Comparison of ENCODE assay signal across 8 cellular contexts in the genomic region with DNA sequence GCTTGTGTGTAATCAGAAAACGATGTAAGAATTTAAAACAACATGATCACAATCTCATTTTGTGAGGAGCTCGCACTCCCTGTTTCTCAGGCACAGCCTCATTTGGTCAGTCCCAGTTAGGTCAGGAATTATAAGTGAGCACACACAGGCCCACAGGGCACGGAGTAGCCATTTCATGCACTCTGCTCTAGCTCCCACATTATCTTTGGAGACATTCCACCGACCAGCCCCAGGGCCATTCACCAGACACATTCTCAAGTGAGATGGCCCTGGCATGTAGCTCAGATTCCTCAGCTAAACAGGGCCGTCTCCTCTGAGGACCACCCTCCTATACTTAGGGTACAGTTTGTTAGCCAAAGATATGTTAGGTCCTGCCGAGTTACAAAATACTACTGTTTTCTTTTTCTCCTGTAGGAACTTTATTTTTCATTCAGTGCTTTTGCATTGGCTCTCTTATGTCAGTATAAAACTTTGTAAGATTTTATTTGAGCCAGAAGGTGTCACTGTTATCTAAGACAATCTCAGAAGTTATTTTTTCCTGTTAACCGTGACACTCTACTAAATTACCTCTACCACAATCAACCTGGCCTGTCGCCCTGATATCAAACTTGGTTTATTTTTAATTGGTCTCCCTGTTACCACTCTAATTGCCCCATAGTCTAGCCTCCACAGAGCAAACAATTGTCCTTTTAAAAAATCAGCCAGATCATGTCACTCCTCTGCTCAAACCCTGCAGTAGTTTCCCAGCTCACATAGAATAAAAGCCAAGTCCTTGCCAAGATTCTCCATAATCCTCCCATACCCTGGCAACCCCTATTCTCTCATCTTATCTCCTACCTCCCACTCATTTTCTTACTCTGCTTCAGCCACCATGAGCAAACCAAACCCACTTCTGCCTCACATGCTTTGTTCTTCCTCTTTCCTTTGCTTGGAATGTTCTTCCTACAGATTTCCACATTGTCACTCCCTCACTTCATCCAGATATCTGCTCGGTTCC.
DNase-seq lines count a peak whose midpoint lies in the region; ATAC-seq, FAIRE-seq and TF ChIP-seq lines count a peak whose summit lies in the region.

No MANE protein-coding gene starts in this region.

- no peak for TF ChIP-seq CTCF in activated CD8-positive, alpha-beta T cell treated with anti-CD3 and anti-CD28 coated beads for 36 hours (IDR thresholded peaks at IDR 0.05)
- TF ChIP-seq CTCF in SU-DHL-6 (IDR thresholded peaks at IDR 0.05; ENCODE audit: insufficient read depth, low read length, poor library complexity, severe bottlenecking) (peak; percentile 36), transverse colon (IDR thresholded peaks at IDR 0.05) (no peak)

- H3K27ac Mint-ChIP-seq in activated CD8-positive, alpha-beta T cell treated with anti-CD3 and anti-CD28 coated beads, Interleukin-2, amount 10 ng/mL, durations not matched to agents 7 days and 5 days = no peak overlapping the region
- H3K27ac Mint-ChIP-seq in activated CD8-positive, alpha-beta T cell treated with anti-CD3 and anti-CD28 coated beads for 36 hours = no peak overlapping the region
- H3K27ac Mint-ChIP-seq in activated T-helper 1 cell treated with anti-CD3 and anti-CD28 coated beads, Interleukin-12 subunit alpha, Interleukin-12 subunit beta, Interleukin-2, Interleukin-4 antibody, amounts not matched to agents 30 ng/mL and 10 ng/mL and 1 ng/mL, durations not matched to agents 14 hours and 24 hours and 36 hours = no peak overlapping the region

- H3K36me3 ChIP-seq in SU-DHL-6 (ENCODE audit: low read length) = no peaks in the 10 kb centered on the region
- peaks cover 0 to 6% (median 0%) of the 10 kb centered on the region in 4 donors for H3K36me3 ChIP-seq in transverse colon
- H3K36me3 ChIP-seq in small intestine (ENCODE audit: control insufficient read depth in 2 of 2, insufficient read depth in 2 of 2, low read length in 2 of 2) = no peaks in the 10 kb centered on the region

- no peak for DNase-seq in activated CD8-positive, alpha-beta T cell treated with anti-CD3 and anti-CD28 coated beads, Interleukin-2, amount 10 ng/mL, durations not matched to agents 7 days and 5 days
- DNase-seq in activated CD8-positive, alpha-beta T cell treated with anti-CD3 and anti-CD28 coated beads for 36 hours = no peak
- DNase-seq in left cardiac atrium (no peak), transverse colon (no peak), small intestine (no peak)
- DNase-seq in activated T-helper 1 cell treated with anti-CD3 and anti-CD28 coated beads, Interleukin-12 subunit alpha, Interleukin-12 subunit beta, Interleukin-2, Interleukin-4 antibody, amounts not matched to agents 30 ng/mL and 10 ng/mL and 1 ng/mL, durations not matched to agents 14 hours and 24 hours and 36 hours (ENCODE audit: low spot score) = no peak

- intact Hi-C loops in activated CD8-positive, alpha-beta T cell treated with anti-CD3 and anti-CD28 coated beads for 36 hours (cut with micrococcal nuclease) = no loop called here
- intact Hi-C loops in left cardiac atrium (cut with DNase I) (no loop called here), transverse colon (cut with DNase I; ENCODE audit: low total_unique reads) (loop anchor here (2.0 kb wide), 1 partner anchor 180 kb away; the partner anchor contains the start of gene PCCB)
- intact Hi-C loops in activated T-helper 1 cell treated with anti-CD3 and anti-CD28 coated beads, Interleukin-12 subunit alpha, Interleukin-12 subunit beta, Interleukin-2, Interleukin-4 antibody, amounts not matched to agents 30 ng/mL and 10 ng/mL and 1 ng/mL, durations not matched to agents 14 hours and 24 hours and 36 hours (cut with micrococcal nuclease) = loop anchor here (10.0 kb wide), 1 partner anchor 1874 kb away; no protein-coding TSS in a partner anchor

- no peak overlapping the region for H2AFZ ChIP-seq in SU-DHL-6 (ENCODE audit: low read depth, low read length, severe bottlenecking)

- 44 to 57% methylated on average over 6 to 9 of the region's 9 CpGs for WGBS in transverse colon (ENCODE audit: low coverage in 1 of 2), 2 donors
- 53 to 57% (median 56%) methylated on average over 9 of the region's 9 CpGs for WGBS in small intestine, 3 donors

- no peaks in the 10 kb centered on the region for H3K27me3 ChIP-seq in SU-DHL-6 (ENCODE audit: low read length)
- H3K27me3 ChIP-seq in transverse colon = no peaks in the 10 kb centered on the region
- H3K27me3 ChIP-seq in small intestine (ENCODE audit: control insufficient read depth in 2 of 2, insufficient read depth in 2 of 2, low read length in 2 of 2) = no peaks in the 10 kb centered on the region

- H3K9me3 ChIP-seq in SU-DHL-6 (ENCODE audit: insufficient read depth, low read length) (no peaks in the 10 kb centered on the region), transverse colon (no peaks in the 10 kb centered on the region), small intestine (ENCODE audit: control insufficient read depth, low read depth) (no peaks in the 10 kb centered on the region)

- peaks cover 8% of the 10 kb centered on the region for H3K4me1 Mint-ChIP-seq in activated CD8-positive, alpha-beta T cell treated with anti-CD3 and anti-CD28 coated beads, Interleukin-2, amount 10 ng/mL, durations not matched to agents 7 days and 5 days (ENCODE audit: low read depth)
- H3K4me1 Mint-ChIP-seq in activated CD8-positive, alpha-beta T cell treated with anti-CD3 and anti-CD28 coated beads for 36 hours (ENCODE audit: low read depth) = no peaks in the 10 kb centered on the region
- peaks cover 10% of the 10 kb centered on the region for H3K4me1 Mint-ChIP-seq in activated T-helper 1 cell treated with anti-CD3 and anti-CD28 coated beads, Interleukin-12 subunit alpha, Interleukin-12 subunit beta, Interleukin-2, Interleukin-4 antibody, amounts not matched to agents 30 ng/mL and 10 ng/mL and 1 ng/mL, durations not matched to agents 14 hours and 24 hours and 36 hours (ENCODE audit: low read depth)

- no peak overlapping the region for H3K4me3 ChIP-seq in SU-DHL-6 (ENCODE audit: insufficient read depth, low read length, poor library complexity, severe bottlenecking)
- no peak overlapping the region for H3K4me3 ChIP-seq in transverse colon
- H3K4me3 ChIP-seq in small intestine (ENCODE audit: low read depth in 1 of 2, low read length in 2 of 2) = no peak overlapping the region

- H3K4me2 ChIP-seq in SU-DHL-6 (ENCODE audit: low read depth, low read length, poor library complexity, severe bottlenecking) = no peak overlapping the region

- H3K27me3 Mint-ChIP-seq in activated CD8-positive, alpha-beta T cell treated with anti-CD3 and anti-CD28 coated beads, Interleukin-2, amount 10 ng/mL, durations not matched to agents 7 days and 5 days (ENCODE audit: low read depth) = peaks cover 7% of the 10 kb centered on the region
- H3K27me3 Mint-ChIP-seq in activated CD8-positive, alpha-beta T cell treated with anti-CD3 and anti-CD28 coated beads for 36 hours = no peaks in the 10 kb centered on the region
- H3K27me3 Mint-ChIP-seq in activated T-helper 1 cell treated with anti-CD3 and anti-CD28 coated beads, Interleukin-12 subunit alpha, Interleukin-12 subunit beta, Interleukin-2, Interleukin-4 antibody, amounts not matched to agents 30 ng/mL and 10 ng/mL and 1 ng/mL, durations not matched to agents 14 hours and 24 hours and 36 hours (ENCODE audit: insufficient read depth) = peaks cover 15% of the 10 kb centered on the region

- no peak for FAIRE-seq in small intestine (lab: Jason Lieb, UNC)

- H3K4me3 Mint-ChIP-seq in activated CD8-positive, alpha-beta T cell treated with anti-CD3 and anti-CD28 coated beads, Interleukin-2, amount 10 ng/mL, durations not matched to agents 7 days and 5 days = no peak overlapping the region
- H3K4me3 Mint-ChIP-seq in activated CD8-positive, alpha-beta T cell treated with anti-CD3 and anti-CD28 coated beads for 36 hours = no peak overlapping the region
- no peak overlapping the region for H3K4me3 Mint-ChIP-seq in activated T-helper 1 cell treated with anti-CD3 and anti-CD28 coated beads, Interleukin-12 subunit alpha, Interleukin-12 subunit beta, Interleukin-2, Interleukin-4 antibody, amounts not matched to agents 30 ng/mL and 10 ng/mL and 1 ng/mL, durations not matched to agents 14 hours and 24 hours and 36 hours

- H3K36me3 Mint-ChIP-seq in activated CD8-positive, alpha-beta T cell treated with anti-CD3 and anti-CD28 coated beads, Interleukin-2, amount 10 ng/mL, durations not matched to agents 7 days and 5 days (ENCODE audit: low read depth) = no peaks in the 10 kb centered on the region
- H3K36me3 Mint-ChIP-seq in activated CD8-positive, alpha-beta T cell treated with anti-CD3 and anti-CD28 coated beads for 36 hours (ENCODE audit: low read depth) = no peaks in the 10 kb centered on the region
- H3K36me3 Mint-ChIP-seq in activated T-helper 1 cell treated with anti-CD3 and anti-CD28 coated beads, Interleukin-12 subunit alpha, Interleukin-12 subunit beta, Interleukin-2, Interleukin-4 antibody, amounts not matched to agents 30 ng/mL and 10 ng/mL and 1 ng/mL, durations not matched to agents 14 hours and 24 hours and 36 hours (ENCODE audit: low read depth) = no peaks in the 10 kb centered on the region

- TF ChIP-seq EP300 in transverse colon (IDR thresholded peaks at IDR 0.05; ENCODE audit: low read depth) = no peak

- in situ Hi-C loops in transverse colon (cut with MboI; ENCODE audit: low pct_ligation_motif_present in 1 of 4, low pct_unique_long_range_greater_than_20kb in 1 of 4, low sequenced_read_pairs in 3 of 4) = loop anchor here in 3 of 4 donors (5.0 to 10.0 kb wide), 4 partner anchors 314 to 951 kb away; no protein-coding TSS in a partner anchor

- no peaks in the 10 kb centered on the region for H3K9me2 ChIP-seq in SU-DHL-6 (replicated peaks; ENCODE audit: insufficient read depth, low read length)

- no peaks in the 10 kb centered on the region for H3F3A ChIP-seq in SU-DHL-6 (ENCODE audit: insufficient read depth)

- H3K27ac ChIP-seq in SU-DHL-6 (ENCODE audit: low read depth, low read length) = no peak overlapping the region
- peak overlapping the region; percentile 36 to 66 (median 58) for H3K27ac ChIP-seq in transverse colon
- no peak overlapping the region for H3K27ac ChIP-seq in small intestine (ENCODE audit: low read depth in 1 of 2, low read length in 1 of 2)

- CTCF ChIA-PET in activated CD8-positive, alpha-beta T cell treated with anti-CD3 and anti-CD28 coated beads, Interleukin-2, amount 10 ng/mL, durations not matched to agents 7 days and 5 days (lab: Charles Lee) = interaction anchor here (0.7 to 3.7 kb wide), 11 partner anchors 17 to 961 kb away, joined by 3 to 25 read pairs (median 4); partner anchors contain the start of gene STAG1
- CTCF ChIA-PET in activated CD8-positive, alpha-beta T cell treated with anti-CD3 and anti-CD28 coated beads for 36 hours (lab: Charles Lee) = interaction anchor here (0.7 to 3.2 kb wide), 7 partner anchors 235 to 943 kb away, joined by 3 to 16 read pairs (median 4); partner anchors contain the start of gene STAG1

- H3K9ac ChIP-seq in SU-DHL-6 (ENCODE audit: low read length) = no peak overlapping the region

- no peaks in the 10 kb centered on the region for H3K79me2 ChIP-seq in SU-DHL-6 (ENCODE audit: insufficient read depth, low read length)

- POLR2A ChIA-PET in activated CD8-positive, alpha-beta T cell treated with anti-CD3 and anti-CD28 coated beads, Interleukin-2, amount 10 ng/mL, durations not matched to agents 7 days and 5 days (lab: Charles Lee) = interaction anchor here (0.7 to 1.5 kb wide), 2 partner anchors 681 to 682 kb away, joined by 4 to 7 read pairs; no protein-coding TSS in a partner anchor
- POLR2A ChIA-PET in activated CD8-positive, alpha-beta T cell treated with anti-CD3 and anti-CD28 coated beads for 36 hours (lab: Charles Lee) = no interaction called here

- ATAC-seq in activated CD8-positive, alpha-beta T cell treated with anti-CD3 and anti-CD28 coated beads, Interleukin-2, amount 10 ng/mL, durations not matched to agents 7 days and 5 days = peak; percentile 30
- no peak for ATAC-seq in activated CD8-positive, alpha-beta T cell treated with anti-CD3 and anti-CD28 coated beads for 36 hours
- ATAC-seq in left cardiac atrium = peak; percentile 79 to 80
- ATAC-seq in GM18517 (IDR thresholded peaks at IDR 0.05; ENCODE audit: unreplicated experiment) = no peak

- no peaks in the 10 kb centered on the region for H3K9me3 Mint-ChIP-seq in activated CD8-positive, alpha-beta T cell treated with anti-CD3 and anti-CD28 coated beads, Interleukin-2, amount 10 ng/mL, durations not matched to agents 7 days and 5 days (ENCODE audit: insufficient read depth)
- no peaks in the 10 kb centered on the region for H3K9me3 Mint-ChIP-seq in activated CD8-positive, alpha-beta T cell treated with anti-CD3 and anti-CD28 coated beads for 36 hours
- no peaks in the 10 kb centered on the region for H3K9me3 Mint-ChIP-seq in activated T-helper 1 cell treated with anti-CD3 and anti-CD28 coated beads, Interleukin-12 subunit alpha, Interleukin-12 subunit beta, Interleukin-2, Interleukin-4 antibody, amounts not matched to agents 30 ng/mL and 10 ng/mL and 1 ng/mL, durations not matched to agents 14 hours and 24 hours and 36 hours

- H3K4me1 ChIP-seq in transverse colon = peaks cover 0 to 5% (median 0%) of the 10 kb centered on the region in 4 donors
- no peaks in the 10 kb centered on the region for H3K4me1 ChIP-seq in small intestine (ENCODE audit: control insufficient read depth in 2 of 2, insufficient read depth in 1 of 2, low read depth in 1 of 2, low read length in 1 of 2)

- H4K20me1 ChIP-seq in SU-DHL-6 (ENCODE audit: low read depth, low read length) = no peaks in the 10 kb centered on the region

- TF ChIP-seq POLR2A in transverse colon (IDR thresholded peaks at IDR 0.05) = no peak

Comparison
In these comparisons a context has a peak if more than half of its experiments do, and no peak if none do; other contexts are left out.
1. ATAC-seq: peak in activated CD8-positive, alpha-beta T cell treated with anti-CD3 and anti-CD28 coated beads, Interleukin-2, amount 10 ng/mL, durations not matched to agents 7 days and 5 days (single experiment) and left cardiac atrium (2 of 2); none in activated CD8-positive, alpha-beta T cell treated with anti-CD3 and anti-CD28 coated beads for 36 hours (single experiment) and GM18517 (single experiment).
2. H3K27ac ChIP-seq: peak in transverse colon (4 of 4); none in SU-DHL-6 (single experiment) and small intestine (0 of 2).
3. intact Hi-C loops: an anchor here in transverse colon (2.0 kb wide) and activated T-helper 1 cell treated with anti-CD3 and anti-CD28 coated beads, Interleukin-12 subunit alpha, Interleukin-12 subunit beta, Interleukin-2, Interleukin-4 antibody, amounts not matched to agents 30 ng/mL and 10 ng/mL and 1 ng/mL, durations not matched to agents 14 hours and 24 hours and 36 hours (10.0 kb wide); none called in activated CD8-positive, alpha-beta T cell treated with anti-CD3 and anti-CD28 coated beads for 36 hours and left cardiac atrium.